In genomic region chr13:103272770-103273169, GRCh38 we compare ENCODE assay signal across 1 cellular context.
TF ChIP-seq lines count a peak whose summit lies in the region.

No MANE protein-coding gene starts in this region.

TF ChIP-seq in GM12878, 131 proteins besides CTCF, POLR2A, EP300 and RAD21 (continued from another document and continues in another):
- no peak for TF ChIP-seq E4F1 (IDR thresholded peaks at IDR 0.05; ENCODE audit: borderline replicate concordance, partially characterized antibody)
- TF ChIP-seq YY1 (IDR thresholded peaks at IDR 0.05; ENCODE audit: low read depth, low read length) = no peak
- no peak for TF ChIP-seq POU2F2 (IDR thresholded peaks at IDR 0.05; ENCODE audit: borderline replicate concordance, low read depth, low read length)
- no peak for TF ChIP-seq ZNF622 (IDR thresholded peaks at IDR 0.05)
- no peak for TF ChIP-seq PBX3 (IDR thresholded peaks at IDR 0.05; ENCODE audit: insufficient replicate concordance, low read depth, low read length)
- TF ChIP-seq RUNX3 (IDR thresholded peaks at IDR 0.05; ENCODE audit: low read length) = peak; percentile 23; the same call in 1 of the 2 replicates
- no peak for TF ChIP-seq NBN (IDR thresholded peaks at IDR 0.05)
- no peak for TF ChIP-seq SMARCA5 (IDR thresholded peaks at IDR 0.05)
- TF ChIP-seq SMAD5 (IDR thresholded peaks at IDR 0.05; ENCODE audit: low read depth) = no peak
- no peak for TF ChIP-seq EGR1 (IDR thresholded peaks at IDR 0.05; ENCODE audit: borderline replicate concordance in 1 of 2, low read depth in 2 of 2, low read length in 2 of 2)
- no peak for TF ChIP-seq CEBPZ (IDR thresholded peaks at IDR 0.05; ENCODE audit: low read depth, low read length)
- 0 out of 2 replicates have a peak, but pooled peaks have one; percentile 45 for TF ChIP-seq ZNF24 (IDR thresholded peaks at IDR 0.05)
- no peak for TF ChIP-seq ZNF274 (IDR thresholded peaks at IDR 0.05; ENCODE audit: insufficient read depth, insufficient read length)
- no peak for TF ChIP-seq SMAD1 (IDR thresholded peaks at IDR 0.05; ENCODE audit: low read depth, partially characterized antibody)
- TF ChIP-seq ATF3 (IDR thresholded peaks at IDR 0.05; ENCODE audit: borderline replicate concordance, extremely low read depth, low read depth, low read length) = no peak
- no peak for TF ChIP-seq MAX (IDR thresholded peaks at IDR 0.05; ENCODE audit: low read depth, low read length)
- no peak for TF ChIP-seq CEBPB (IDR thresholded peaks at IDR 0.05; ENCODE audit: borderline replicate concordance in 1 of 2, low read depth in 2 of 2, low read length in 2 of 2)
- no peak for TF ChIP-seq MTA2 (IDR thresholded peaks at IDR 0.05; ENCODE audit: low read depth)
- TF ChIP-seq RELB (IDR thresholded peaks at IDR 0.05; ENCODE audit: low read depth) = no peak
- TF ChIP-seq DPF2 (IDR thresholded peaks at IDR 0.05) = no peak
- TF ChIP-seq LARP7 (IDR thresholded peaks at IDR 0.05) = no peak
- TF ChIP-seq ZBTB11 (CRISPR knock-in tag; IDR thresholded peaks at IDR 0.05) = no peak
- TF ChIP-seq NFYA (IDR thresholded peaks at IDR 0.05; ENCODE audit: borderline replicate concordance, low read depth, low read length) = no peak
- TF ChIP-seq TCF3 (IDR thresholded peaks at IDR 0.05; ENCODE audit: borderline replicate concordance, insufficient read depth, low read depth, low read length) = no peak
- no peak for TF ChIP-seq ZNF687 (IDR thresholded peaks at IDR 0.05)
- no peak for TF ChIP-seq PML (IDR thresholded peaks at IDR 0.05; ENCODE audit: low read length)
- TF ChIP-seq FOXM1 (IDR thresholded peaks at IDR 0.05; ENCODE audit: low read depth, low read length) = 0 out of 2 replicates have a peak, but pooled peaks have one; percentile 22
- TF ChIP-seq JUNB (IDR thresholded peaks at IDR 0.05) = peak; percentile 80
- TF ChIP-seq FOS (IDR thresholded peaks at IDR 0.05; ENCODE audit: borderline replicate concordance, extremely low read depth, insufficient read length) = no peak
- no peak for TF ChIP-seq TBL1XR1 (IDR thresholded peaks at IDR 0.05; ENCODE audit: low read depth, low read length)
- TF ChIP-seq NR2F1 (conservative IDR thresholded peaks at IDR 0.05) = no peak
- no peak for TF ChIP-seq HDAC2 (IDR thresholded peaks at IDR 0.05)
- no peak for TF ChIP-seq RBBP5 (conservative IDR thresholded peaks at IDR 0.05)
- peak; percentile 7; the same call in 1 of the 2 replicates for TF ChIP-seq BCL11A (IDR thresholded peaks at IDR 0.05; ENCODE audit: low read depth, low read length)
- no peak for TF ChIP-seq SPI1 (IDR thresholded peaks at IDR 0.05; ENCODE audit: borderline replicate concordance, insufficient read depth, low read depth, low read length)
- TF ChIP-seq HCFC1 (IDR thresholded peaks at IDR 0.05; ENCODE audit: low read length) = no peak
- TF ChIP-seq POLR2AphosphoS5 (IDR thresholded peaks at IDR 0.05; ENCODE audit: low read length) = no peak
- TF ChIP-seq RB1 (IDR thresholded peaks at IDR 0.05; ENCODE audit: borderline replicate concordance) = no peak
- no peak for TF ChIP-seq USF2 (IDR thresholded peaks at IDR 0.05; ENCODE audit: borderline replicate concordance, low read depth, low read length)
